Comparison of ENCODE assay signal across 23 cellular contexts in the genomic region with DNA sequence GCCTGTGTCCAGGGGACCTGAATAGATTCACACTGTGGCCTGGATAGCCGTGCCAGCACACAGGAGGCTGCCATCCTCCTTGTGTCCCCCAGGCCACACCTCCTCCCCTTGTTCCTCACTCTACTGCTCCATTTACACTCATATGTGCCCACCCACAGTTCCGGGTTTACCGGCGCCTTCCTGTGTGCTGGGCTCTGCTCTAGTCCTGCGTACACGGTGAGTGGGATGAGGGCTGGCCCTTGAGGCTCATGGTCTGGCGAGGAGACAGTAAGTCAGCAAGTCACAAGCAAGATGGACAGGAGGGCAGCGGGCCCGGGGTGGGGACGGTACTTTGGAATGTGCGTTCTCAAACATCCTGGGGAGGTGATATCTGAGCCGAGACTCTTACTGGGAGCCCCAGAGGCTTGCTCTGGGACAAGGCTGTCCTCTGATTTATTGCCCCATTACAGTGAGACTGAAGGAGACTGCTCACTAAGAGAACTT. TPM values are rescaled to one million over a fixed set of nuclear protein-coding genes. Genes with fewer than 3 reads are reported as not detected.
A peak's percentile ranks its signal among the peaks of the same experiment; 100 is the strongest.
DNase-seq lines count a peak whose midpoint lies in the region; ATAC-seq, FAIRE-seq and TF ChIP-seq lines count a peak whose summit lies in the region.
"Had no signal": no experiment of that assay in that cellular context is flagged by ENCODE, and none has a peak within 500 bp of the region (broad histone marks: within the 10 kb centered on the region; RNA-seq: fewer than 3 reads in every experiment).

No MANE protein-coding gene starts in this region.

- no peak overlapping the region for H3K14ac ChIP-seq in H1 (ENCODE audit: insufficient read length)

- no peak overlapping the region for H3K23ac ChIP-seq in H1 (ENCODE audit: insufficient read length)

- H3K4me1 ChIP-seq in GM23338 (ENCODE audit: insufficient read depth): 0 out of 2 replicates have a peak, but pooled peaks cover 3% of the 10 kb centered on the region
- peaks cover 0 to 4% (median 2%) of the 10 kb centered on the region in 4 experiments; a peak in 3 of 7 replicates for H3K4me1 ChIP-seq in H1 (replicated peaks in 1 of 4; ENCODE audit: control insufficient read depth in 3 of 4, insufficient read depth in 4 of 4, low read length in 3 of 4)
- peaks cover 6% of the 10 kb centered on the region for H3K4me1 ChIP-seq in mesodermal cell (ENCODE audit: control insufficient read depth, insufficient read depth, low read length, poor library complexity, severe bottlenecking)
- no peaks in the 10 kb centered on the region for H3K4me1 ChIP-seq in spleen
- H3K4me1 ChIP-seq: BLaER1, Peyer's patch had no signal

- TF ChIP-seq CTCF in GM23338 (conservative IDR thresholded peaks at IDR 0.05; ENCODE audit: low read depth in 2 of 2): no peak
- TF ChIP-seq CTCF in H1 (IDR thresholded peaks at IDR 0.05; ENCODE audit: control extremely low read depth in 1 of 3, insufficient read depth in 1 of 3, low read depth in 1 of 3, low read length in 3 of 3): no peak
- TF ChIP-seq CTCF in spleen (IDR thresholded peaks at IDR 0.05 in 8 of 11, conservative IDR thresholded peaks at IDR 0.05 in 3 of 11): no peak

- H3K56ac ChIP-seq in H1 (replicated peaks; ENCODE audit: insufficient read length, low read depth, low read length): no peak overlapping the region

- H3K4ac ChIP-seq in H1 (replicated peaks; ENCODE audit: insufficient read length, low read depth, low read length): peak overlapping the region; percentile 91

- no peak overlapping the region for H3K4me3 Mint-ChIP-seq in GM23338
- H3K4me3 Mint-ChIP-seq: CD8-positive, alpha-beta T cell; HFFc6; IgD-negative memory B cell had no signal

- H2BK12ac ChIP-seq in H1 (ENCODE audit: low read depth, low read length): peak overlapping the region; percentile 87; the same call in 1 of the 2 replicates

- H3K27me3 Mint-ChIP-seq in GM23338 (ENCODE audit: insufficient read depth, low read depth, poor library complexity): peaks cover 3% of the 10 kb centered on the region

- H3K79me1 ChIP-seq in H1 (ENCODE audit: low read depth, low read length): no peaks in the 10 kb centered on the region; the same call in 1 of the 2 replicates

- no peaks in the 10 kb centered on the region for H3K79me2 ChIP-seq in GM23338 (replicated peaks; ENCODE audit: insufficient read depth)
- no peaks in the 10 kb centered on the region for H3K79me2 ChIP-seq in H1 (ENCODE audit: control insufficient read depth in 1 of 2, insufficient read depth in 2 of 2, low read length in 2 of 2)

- CTCF ChIA-PET in H1 (lab: Charles Lee; ENCODE audit: partially characterized antibody): interaction anchor here (0.6 to 1.0 kb wide), 2 partner anchors 19 to 95 kb away, joined by 3 read pairs; no protein-coding TSS in a partner anchor

- H3K4me3 ChIP-seq in GM23338 (no peak overlapping the region), H1 (ENCODE audit: extremely low read depth in 1 of 4, insufficient read depth in 2 of 4, low read depth in 3 of 4, low read length in 4 of 4) (no peak overlapping the region), mesodermal cell (ENCODE audit: extremely low read depth, insufficient read depth, low read length, poor library complexity, severe bottlenecking) (no peak overlapping the region), spleen (no peak overlapping the region)
- H3K4me3 ChIP-seq: BLaER1, Peyer's patch had no signal

- peak overlapping the region; percentile 28; the same call in 1 of the 2 replicates for H4K8ac ChIP-seq in H1 (ENCODE audit: extremely low read depth, insufficient read depth, low read length)

- H3K4me1 Mint-ChIP-seq in GM23338: peaks cover 9% of the 10 kb centered on the region
- H3K4me1 Mint-ChIP-seq: IgD-negative memory B cell had no signal

- peak overlapping the region; percentile 85; the same call in 1 of the 2 replicates for H2BK15ac ChIP-seq in H1 (ENCODE audit: low read length)

- H3K27me3 ChIP-seq in GM23338 (ENCODE audit: insufficient read depth) (no peaks in the 10 kb centered on the region), H1 (replicated peaks in 1 of 4; ENCODE audit: control insufficient read depth in 3 of 4, extremely low read depth in 1 of 4, insufficient read depth in 3 of 4, low read length in 3 of 4) (no peaks in the 10 kb centered on the region; a peak in 1 of 7 replicates), spleen (replicated peaks in 1 of 7) (no peaks in the 10 kb centered on the region)
- H3K27me3 ChIP-seq: BLaER1, Peyer's patch had no signal

- peaks cover 4% of the 10 kb centered on the region; the same call in 1 of the 2 replicates for H3K23me2 ChIP-seq in H1 (ENCODE audit: low read depth, low read length)

- TF ChIP-seq RAD21 in H1 (IDR thresholded peaks at IDR 0.05 in 1 of 2, conservative IDR thresholded peaks at IDR 0.05 in 1 of 2; ENCODE audit: low read depth in 2 of 2, low read length in 2 of 2): no peak

- no peak for TF ChIP-seq POLR2A in H1 (IDR thresholded peaks at IDR 0.05; ENCODE audit: control extremely low read depth in 1 of 2, low read depth in 2 of 2, low read length in 2 of 2)
- no peak for TF ChIP-seq POLR2A in spleen (IDR thresholded peaks at IDR 0.05)

- no peaks in the 10 kb centered on the region for H3K36me3 Mint-ChIP-seq in GM23338 (ENCODE audit: low read depth)
- H3K36me3 Mint-ChIP-seq: CD8-positive, alpha-beta T cell; IgD-negative memory B cell had no signal

- POLR2A ChIA-PET in H1 (lab: Charles Lee; ENCODE audit: partially characterized antibody): interaction anchor here (0.7 kb wide), 1 partner anchor 10 kb away, joined by 3 read pairs; no protein-coding TSS in a partner anchor

- WGBS in H1 (ENCODE audit: extremely low coverage in 1 of 2, insufficient coverage in 1 of 2, insufficient read length in 1 of 2, insufficient replicate concordance in 2 of 2, low coverage in 1 of 2, low lambda C conversion rate in 2 of 2, missing lambda C conversion rate in 1 of 2), 2 experiments: 78% methylated on average over 12 of the region's 12 CpGs; no CpG with 5 or more reads in 1 of the 2 experiments
- 70 to 83% methylated on average over 11 to 12 of the region's 12 CpGs for WGBS in mesodermal cell (ENCODE audit: insufficient coverage in 2 of 2), 2 experiments
- 75 to 92% (median 89%) methylated on average over 12 of the region's 12 CpGs for WGBS in spleen, 5 donors

- H3F3A ChIP-seq in GM23338 (replicated peaks; ENCODE audit: low read depth): no peaks in the 10 kb centered on the region

- H4K91ac ChIP-seq in H1 (replicated peaks; ENCODE audit: insufficient read length, low read length): peak overlapping the region; percentile 37

- H3K18ac ChIP-seq in H1 (ENCODE audit: extremely low read depth, low read length): peak overlapping the region; percentile 93

- H3K9me2 ChIP-seq in GM23338 (ENCODE audit: insufficient read depth): no peaks in the 10 kb centered on the region

- H3K4me2 ChIP-seq in GM23338: no peak overlapping the region
- H3K4me2 ChIP-seq in H1 (ENCODE audit: insufficient read depth in 1 of 2, low read depth in 2 of 2, low read length in 2 of 2): no peak overlapping the region
- H3K4me2 ChIP-seq: BLaER1 had no signal

- no peaks in the 10 kb centered on the region for H3K9me3 ChIP-seq in H1 (ENCODE audit: insufficient read depth in 2 of 2, low read depth in 1 of 2, low read length in 1 of 2)
- no peaks in the 10 kb centered on the region for H3K9me3 ChIP-seq in mesodermal cell (ENCODE audit: control insufficient read depth, low read length)
- no peaks in the 10 kb centered on the region for H3K9me3 ChIP-seq in spleen
- H3K9me3 ChIP-seq: BLaER1, Peyer's patch had no signal

- H2AFZ ChIP-seq in GM23338 (peak overlapping the region; percentile 82), H1 (ENCODE audit: low read length) (peak overlapping the region; percentile 42; the same call in 1 of the 2 replicates)

- H3K27ac Mint-ChIP-seq in GM23338: peak overlapping the region; percentile 16; the same call in 1 of the 2 replicates
- H3K27ac Mint-ChIP-seq: CD8-positive, alpha-beta T cell; HFFc6; IgD-negative memory B cell had no signal

- peak overlapping the region; percentile 34 for H2BK120ac ChIP-seq in H1 (replicated peaks; ENCODE audit: low read depth, low read length)

- no peaks in the 10 kb centered on the region for H4K20me1 ChIP-seq in GM23338 (replicated peaks; ENCODE audit: insufficient read depth)
- H4K20me1 ChIP-seq in H1 (replicated peaks in 1 of 2; ENCODE audit: control insufficient read depth in 1 of 2, insufficient read depth in 2 of 2, low read length in 2 of 2): peaks cover 0 to 4% of the 10 kb centered on the region in 2 experiments
- H4K20me1 ChIP-seq: BLaER1 had no signal

- no peak overlapping the region for H3K9ac ChIP-seq in H1 (replicated peaks in 1 of 4; ENCODE audit: extremely low read depth in 1 of 4, low read depth in 3 of 4, low read length in 3 of 4)
- H3K9ac ChIP-seq: BLaER1 had no signal

- H2BK20ac ChIP-seq in H1 (ENCODE audit: low read length): no peak overlapping the region; the same call in 1 of the 2 replicates

- 0 out of 2 replicates have a peak overlapping the region, but pooled peaks have one; percentile 9 for H2BK5ac ChIP-seq in H1 (ENCODE audit: low read depth, low read length)

- no peaks in the 10 kb centered on the region for H3K36me3 ChIP-seq in GM23338 (ENCODE audit: insufficient read depth)
- no peaks in the 10 kb centered on the region; a peak in 1 of 8 replicates for H3K36me3 ChIP-seq in H1 (ENCODE audit: control insufficient read depth in 2 of 4, insufficient read depth in 4 of 4, low read length in 3 of 4)
- no peaks in the 10 kb centered on the region for H3K36me3 ChIP-seq in mesodermal cell (ENCODE audit: control insufficient read depth, insufficient read depth, low read length)
- no peaks in the 10 kb centered on the region for H3K36me3 ChIP-seq in spleen
- H3K36me3 ChIP-seq: BLaER1, Peyer's patch had no signal

- no peak overlapping the region for H4K5ac ChIP-seq in H1 (ENCODE audit: insufficient read length, low read depth, low read length)

- intact Hi-C loops in spleen (cut with DNase I; ENCODE audit: low total_unique reads): no loop called here

- DNase-seq in GM23338 (ENCODE audit: low spot score) (peak; percentile 32), H1 (ENCODE audit: low read depth in 1 of 2, low spot score in 2 of 2) (no peak), spleen (peak; percentile 58)
- no peak for DNase-seq in activated CD8-positive, alpha-beta memory T cell treated with anti-CD3 and anti-CD28 coated beads, Interleukin-2, amount 50 U/mL, for 4 hours
- DNase-seq: CD8-positive, alpha-beta T cell; DMS79; HFFc6; Kasumi-1; MM.1S; NCI-H1105; NCI-H1694; NCI-H226; NCI-H524 treated with DMSO at 0.1 percent for 48 hours; Peyer's patch had no signal

- H3K9me3 Mint-ChIP-seq in GM23338: no peaks in the 10 kb centered on the region
- H3K9me3 Mint-ChIP-seq: CD8-positive, alpha-beta T cell; HFFc6 had no signal

- TF ChIP-seq EP300 in H1 (IDR thresholded peaks at IDR 0.05; ENCODE audit: borderline replicate concordance in 1 of 2, low read depth in 2 of 2, low read length in 2 of 2): no peak

- FAIRE-seq in H1 (lab: Jason Lieb, UNC): no peak
- FAIRE-seq: A204.1, D721Med had no signal

- ATAC-seq in GM23338 (peak; percentile 67), HG03045 (IDR thresholded peaks at IDR 0.05; ENCODE audit: unreplicated experiment) (no peak), HG02588 (IDR thresholded peaks at IDR 0.05; ENCODE audit: unreplicated experiment) (no peak)
- ATAC-seq: CD8-positive, alpha-beta T cell; Right ventricle myocardium inferior had no signal

- no peak overlapping the region for H2AK5ac ChIP-seq in H1 (ENCODE audit: low read depth, low read length)

- H3K27ac ChIP-seq in GM23338 (ENCODE audit: low read depth) (no peak overlapping the region), H1 (ENCODE audit: low read depth, low read length) (no peak overlapping the region), mesodermal cell (ENCODE audit: low read depth, low read length, severe bottlenecking) (peak overlapping the region; percentile 23), spleen (no peak overlapping the region)
- H3K27ac ChIP-seq: BLaER1, Peyer's patch had no signal

RNA-seq across cellular contexts. Expression of a gene that starts 32.4 kb away (rescaled TPM):
- 4.3 and 5.1 TPM in 2 replicates for total RNA-seq in GM23338 (2014; rRNA removed; shearing (Covaris generic))
- polyA plus RNA-seq in GM23338 (2016; fragmentation: Nextera tagmentation; extraction: Ambion mirVana) (3.2 and 3.4 TPM in 2 replicates), H1 (2011; rRNA removed) (2.6 and 5.6 TPM in 2 replicates), spleen (under 1 TPM; 0.22 to 0.29 (median 0.23) TPM)
- 1.9 and 2.1 TPM in 2 replicates for total RNA-seq in H1 (2021; fragmentation: NEBNext Ultra II Directional; extraction: Animal tissue kit (Norgen Biotek cat#: 25700))
- polyA plus RNA-seq in H1 (2011; cell fraction: cytosol; rRNA removed): 3.4 TPM
- polyA plus RNA-seq in H1 (2011; cell fraction: nucleus; rRNA removed): 4.7 TPM
- polyA plus RNA-seq in H1 (2012, experiment 1 of 2): 0.58 to 1.6 TPM (median 1.2 TPM) in 4 replicates
- 0.41 TPM for polyA plus RNA-seq in H1 (2012, experiment 2 of 2)
- 1.3 TPM for polyA plus RNA-seq in H1 (2013, experiment 1 of 2)
- polyA plus RNA-seq in H1 (2013, experiment 2 of 2): 0.98 TPM
- 0.61 and 0.98 TPM in 2 replicates for polyA minus RNA-seq in H1 (2011; rRNA and poly(A)+ RNA removed)
- 1.2 TPM for polyA minus RNA-seq in H1 (2011; cell fraction: cytosol; rRNA and poly(A)+ RNA removed)
- polyA minus RNA-seq in H1 (2011; cell fraction: nucleus; rRNA and poly(A)+ RNA removed): 6.5 TPM
- 0.44 TPM for polyA plus RNA-seq in mesodermal cell (2013, experiment 1 of 2)
- 0.51 TPM for polyA plus RNA-seq in mesodermal cell (2013, experiment 2 of 2)
- total RNA-seq in spleen: under 1 TPM in 2 of 7 donors, not detected in 5; 0.51 to 0.94 TPM
- total RNA-seq: CD8-positive, alpha-beta T cell; HT-29; Peyer's patch; Right ventricle myocardium inferior had no signal
- polyA plus RNA-seq: IgD-negative memory B cell had no signal

Comparison
In these comparisons a context has a peak if more than half of its experiments do, and no peak if none do; other contexts are left out.
1. DNase-seq: peak in GM23338 (single experiment) and spleen (single experiment); none in H1 (0 of 2) and activated CD8-positive, alpha-beta memory T cell treated with anti-CD3 and anti-CD28 coated beads, Interleukin-2, amount 50 U/mL, for 4 hours (single experiment).